10 cellular contexts compared by ENCODE assay signal in genomic region chr9:130939405-130939941, GRCh38. TPM values are rescaled to one million over a fixed set of nuclear protein-coding genes. Genes with fewer than 3 reads are reported as not detected.
DNase-seq lines count a peak whose midpoint lies in the region; ATAC-seq, FAIRE-seq and TF ChIP-seq lines count a peak whose summit lies in the region.
"Had no signal": no experiment of that assay in that cellular context is flagged by ENCODE, and none has a peak within 500 bp of the region (broad histone marks: within the 10 kb centered on the region; RNA-seq: fewer than 3 reads in every experiment).

No MANE protein-coding gene starts in this region.

- peak overlapping the region; percentile 84; the same call in 1 of the 2 replicates for H3K4me2 ChIP-seq in GM12878 (ENCODE audit: control insufficient read depth, insufficient read depth)

- peak; percentile 20 for DNase-seq in Right ventricle myocardium inferior (ENCODE audit: missing footprints)
- DNase-seq in cardiac septum (ENCODE audit: low spot score) = no peak
- no peak for DNase-seq in GM12878 (ENCODE audit: low read depth, low spot score)
- peak in 1 of 2 donors; percentile 58 for DNase-seq in left lung
- DNase-seq in upper lobe of right lung = no peak
- DNase-seq in T-helper 2 cell treated with Interferon-gamma antibody and Interleukin-4, amounts not matched to agents 5 μg/mL and 100 μg/mL, for 36 hours (ENCODE audit: low spot score) = no peak

- H3K79me2 ChIP-seq in GM12878 (ENCODE audit: control insufficient read depth, insufficient read depth, low read length) = no peaks in the 10 kb centered on the region

- H3K27me3 ChIP-seq in GM12878 (replicated peaks in 1 of 2; ENCODE audit: control insufficient read depth in 2 of 2, insufficient read depth in 2 of 2, low read length in 1 of 2) (peaks cover 6 to 21% of the 10 kb centered on the region in 2 experiments), left lung (peaks cover 44 to 96% of the 10 kb centered on the region in 2 donors), upper lobe of right lung (peaks cover 81% of the 10 kb centered on the region)

- CTCF ChIA-PET in GM12878 (lab: Yijun Ruan, JAX) = interaction anchor here (1.0 to 1.4 kb wide), 3 partner anchors 69 to 238 kb away, joined by 3 to 11 read pairs (median 3); no protein-coding TSS in a partner anchor

- FAIRE-seq in GM12878 (lab: Jason Lieb, UNC) = no peak

- H3K4me1 ChIP-seq in GM12878 (ENCODE audit: control insufficient read depth, insufficient read depth, low read length) (no peaks in the 10 kb centered on the region; the same call in 1 of the 2 replicates), left lung (peaks cover 0 to 37% of the 10 kb centered on the region in 2 donors), upper lobe of right lung (peaks cover 17% of the 10 kb centered on the region)

- TF ChIP-seq CTCF in GM12878 (IDR thresholded peaks at IDR 0.05 in 2 of 3, conservative IDR thresholded peaks at IDR 0.05 in 1 of 3; ENCODE audit: control insufficient read depth in 2 of 3, extremely low read depth in 1 of 3, insufficient read depth in 1 of 3, low read depth in 3 of 3, low read length in 3 of 3) (no peak), left lung (IDR thresholded peaks at IDR 0.05) (no peak), upper lobe of right lung (IDR thresholded peaks at IDR 0.05) (no peak)

- H3K9me3 ChIP-seq in GM12878 (replicated peaks; ENCODE audit: control insufficient read depth, insufficient read depth, low read length) (no peaks in the 10 kb centered on the region), left lung (no peaks in the 10 kb centered on the region), upper lobe of right lung (no peaks in the 10 kb centered on the region)

- no peak for ATAC-seq in Right ventricle myocardium inferior
- 0 out of 3 replicates have a peak, but pooled peaks have one; percentile 22 for ATAC-seq in GM12878
- ATAC-seq in left lung = no peak
- no peak for ATAC-seq in upper lobe of right lung
- ATAC-seq in GM19452 (IDR thresholded peaks at IDR 0.05; ENCODE audit: unreplicated experiment) = no peak
- no peak for ATAC-seq in GM21737 (IDR thresholded peaks at IDR 0.05; ENCODE audit: unreplicated experiment)

- no peaks in the 10 kb centered on the region for H3K36me3 ChIP-seq in GM12878 (ENCODE audit: control insufficient read depth in 2 of 2, insufficient read depth in 2 of 2, low read length in 1 of 2)
- H3K36me3 ChIP-seq in left lung = no peaks in the 10 kb centered on the region
- H3K36me3 ChIP-seq in upper lobe of right lung = no peaks in the 10 kb centered on the region

- no peaks in the 10 kb centered on the region for H3K9me3 Mint-ChIP-seq in T-helper 2 cell treated with Interferon-gamma antibody and Interleukin-4, amounts not matched to agents 5 μg/mL and 100 μg/mL, for 36 hours

- peaks cover 6% of the 10 kb centered on the region; the same call in 1 of the 2 replicates for H4K20me1 ChIP-seq in GM12878 (ENCODE audit: control insufficient read depth, insufficient read depth)

- TF ChIP-seq EP300 in GM12878 (IDR thresholded peaks at IDR 0.05; ENCODE audit: borderline replicate concordance in 1 of 2, control insufficient read depth in 1 of 2, low read depth in 2 of 2, low read length in 2 of 2) = no peak

- no peak overlapping the region for H3K27ac Mint-ChIP-seq in T-helper 2 cell treated with Interferon-gamma antibody and Interleukin-4, amounts not matched to agents 5 μg/mL and 100 μg/mL, for 36 hours

- SMC1A ChIA-PET in GM12878 (lab: Charles Lee; ENCODE audit: uncharacterized antibody, unreplicated experiment) = no interaction called here

- no peak overlapping the region for H3K4me3 Mint-ChIP-seq in T-helper 2 cell treated with Interferon-gamma antibody and Interleukin-4, amounts not matched to agents 5 μg/mL and 100 μg/mL, for 36 hours

- H3K4me3 ChIP-seq in GM12878 = peak overlapping the region; percentile 82; the same call in 1 of the 2 replicates
- H3K4me3 ChIP-seq in left lung = peak overlapping the region; percentile 37 to 42
- peak overlapping the region; percentile 41 for H3K4me3 ChIP-seq in upper lobe of right lung
- H3K4me3 ChIP-seq: lung had no signal

- H2AFZ ChIP-seq in GM12878 (ENCODE audit: control insufficient read depth, low read depth, low read length) = no peak overlapping the region

- TF ChIP-seq RAD21 in GM12878 (IDR thresholded peaks at IDR 0.05; ENCODE audit: insufficient read depth, low read depth, low read length) = no peak

- no peak overlapping the region for H3K9ac ChIP-seq in GM12878 (ENCODE audit: control insufficient read depth, insufficient read depth, low read length)

- no peak for TF ChIP-seq POLR2A in GM12878 (IDR thresholded peaks at IDR 0.05; ENCODE audit: low read depth, low read length)

- BruUV-seq in GM12878 (replicated peaks; lab: Mats Ljungman, UMichigan) = no TSS peak

- no peak overlapping the region for H3K27ac ChIP-seq in GM12878 (ENCODE audit: control insufficient read depth, insufficient read depth)
- H3K27ac ChIP-seq in left lung = no peak overlapping the region
- H3K27ac ChIP-seq in upper lobe of right lung = no peak overlapping the region

- peaks cover 5% of the 10 kb centered on the region for H3K4me1 Mint-ChIP-seq in T-helper 2 cell treated with Interferon-gamma antibody and Interleukin-4, amounts not matched to agents 5 μg/mL and 100 μg/mL, for 36 hours (ENCODE audit: low read depth)

- POLR2A ChIA-PET in GM12878 (lab: Charles Lee) = no interaction called here

- RAD21 ChIA-PET in GM12878 (lab: Charles Lee; ENCODE audit: unreplicated experiment) = no interaction called here

- intact Hi-C loops in Right ventricle myocardium inferior (cut with DNase I) (loop anchor here (2.0 to 10.0 kb wide), 2 partner anchors 105 to 231 kb away; no protein-coding TSS in a partner anchor), cardiac septum (cut with DNase I) (loop anchor here (2.0 kb wide), 1 partner anchor 75 kb away; no protein-coding TSS in a partner anchor), GM12878 (cut with micrococcal nuclease; ENCODE audit: unreplicated experiment) (loop anchor here (10.0 kb wide), 1 partner anchor 105 kb away; no protein-coding TSS in a partner anchor), left lung (cut with DNase I) (no loop called here), upper lobe of right lung (cut with DNase I) (no loop called here)

- H3K27me3 Mint-ChIP-seq in T-helper 2 cell treated with Interferon-gamma antibody and Interleukin-4, amounts not matched to agents 5 μg/mL and 100 μg/mL, for 36 hours (ENCODE audit: low read depth) = peaks cover 55% of the 10 kb centered on the region

- no peaks in the 10 kb centered on the region for H3K36me3 Mint-ChIP-seq in T-helper 2 cell treated with Interferon-gamma antibody and Interleukin-4, amounts not matched to agents 5 μg/mL and 100 μg/mL, for 36 hours (ENCODE audit: low read depth)

- WGBS in GM12878 (ENCODE audit: insufficient coverage, insufficient replicate concordance, low lambda C conversion rate, missing lambda C conversion rate) = under 1% methylated on average over 67 of the region's 69 CpGs

- in situ Hi-C loops in GM12878 (cut with MboI) = no loop called here

TF ChIP-seq in GM12878, 131 proteins besides CTCF, POLR2A, EP300 and RAD21 (continues in another document):
- TF ChIP-seq POLR2AphosphoS5 (IDR thresholded peaks at IDR 0.05; ENCODE audit: low read length) (no peak), RB1 (IDR thresholded peaks at IDR 0.05; ENCODE audit: borderline replicate concordance) (no peak), SREBF2 (IDR thresholded peaks at IDR 0.05; ENCODE audit: low read length) (no peak), POLR2AphosphoS2 (IDR thresholded peaks at IDR 0.05; ENCODE audit: low read depth, low read length) (no peak), TCF3 (IDR thresholded peaks at IDR 0.05; ENCODE audit: borderline replicate concordance, insufficient read depth, low read depth, low read length) (no peak)

RNA-seq across cellular contexts. Expression of gene FIBCD1, which starts 0.4 kb away (rescaled TPM):
- total RNA-seq in Right ventricle myocardium inferior = 0.57 TPM
- total RNA-seq in cardiac septum = 0.54 TPM
- total RNA-seq in GM12878 (2013; cell fraction: nucleolus; rRNA removed) = not detected in 2 replicates
- 2.5 TPM in 1 of 2 replicates, not detected in the other for total RNA-seq in GM12878 (2014; rRNA removed)
- total RNA-seq in GM12878 (2014; rRNA removed; fragmentation: Illumina TruSeq; extraction: Trizol) = not detected in 2 replicates
- 0.08 and 0.95 TPM in 2 replicates for total RNA-seq in GM12878 (2021)
- not detected for polyA plus RNA-seq in GM12878 (2011; ENCODE audit: low read depth)
- polyA plus RNA-seq in GM12878 (2011; rRNA removed) = 0.07 TPM in 1 of 2 replicates, not detected in the other
- 0.32 and 0.36 TPM in 2 replicates for polyA plus RNA-seq in GM12878 (2011; cell fraction: cytosol; rRNA removed)
- polyA plus RNA-seq in GM12878 (2011; cell fraction: nucleus; rRNA removed) = 0.13 and 0.45 TPM in 2 replicates
- polyA plus RNA-seq in GM12878 (2012) = not detected in 2 replicates
- not detected in 2 replicates for polyA plus RNA-seq in GM12878 (2014; fragmentation: Illumina TruSeq; extraction: Trizol)
- not detected for polyA plus RNA-seq in GM12878 (2014; fragmentation: Nextera tagmentation; extraction: Ambion mirVana)
- 0.04 and 0.41 TPM in 2 replicates for polyA plus RNA-seq in GM12878 (2014; rRNA removed)
- polyA plus RNA-seq in GM12878 (2016; fragmentation: Nextera tagmentation; extraction: Ambion mirVana) = under 1 TPM in 1 of 2 experiments, not detected in 1; 0.44 TPM
- polyA minus RNA-seq in GM12878 (2011; rRNA and poly(A)+ RNA removed) = not detected in 2 replicates
- polyA minus RNA-seq in GM12878 (2011; cell fraction: cytosol; rRNA and poly(A)+ RNA removed) = 0.40 TPM in 1 of 2 replicates, not detected in the other
- not detected in 2 replicates for polyA minus RNA-seq in GM12878 (2011; cell fraction: nucleus; rRNA and poly(A)+ RNA removed)
- 10 to 100 TPM in 1 of 2 donors, 1 to 10 TPM in 1; 2.5 to 11.4 TPM for total RNA-seq in left lung
- 2.7 TPM for total RNA-seq in upper lobe of right lung

RNA-seq across cellular contexts. Expression of gene QRFP, which starts 42.9 kb away (rescaled TPM):
- total RNA-seq in Right ventricle myocardium inferior = not detected
- total RNA-seq in cardiac septum = not detected
- total RNA-seq in GM12878 (2013; cell fraction: nucleolus; rRNA removed) = not detected in 2 replicates
- not detected in 2 replicates for total RNA-seq in GM12878 (2014; rRNA removed)
- not detected in 2 replicates for total RNA-seq in GM12878 (2014; rRNA removed; fragmentation: Illumina TruSeq; extraction: Trizol)
- total RNA-seq in GM12878 (2021) = not detected in 2 replicates
- not detected for polyA plus RNA-seq in GM12878 (2011; ENCODE audit: low read depth)
- polyA plus RNA-seq in GM12878 (2011; rRNA removed) = not detected in 2 replicates
- not detected in 2 replicates for polyA plus RNA-seq in GM12878 (2011; cell fraction: cytosol; rRNA removed)
- polyA plus RNA-seq in GM12878 (2011; cell fraction: nucleus; rRNA removed) = not detected in 2 replicates
- polyA plus RNA-seq in GM12878 (2012) = 0.12 and 0.14 TPM in 2 replicates
- polyA plus RNA-seq in GM12878 (2014; fragmentation: Illumina TruSeq; extraction: Trizol) = not detected in 2 replicates
- polyA plus RNA-seq in GM12878 (2014; fragmentation: Nextera tagmentation; extraction: Ambion mirVana) = not detected
- not detected in 2 replicates for polyA plus RNA-seq in GM12878 (2014; rRNA removed)
- polyA plus RNA-seq in GM12878 (2016; fragmentation: Nextera tagmentation; extraction: Ambion mirVana) = not detected
- polyA minus RNA-seq in GM12878 (2011; rRNA and poly(A)+ RNA removed) = not detected in 2 replicates
- not detected in 2 replicates for polyA minus RNA-seq in GM12878 (2011; cell fraction: cytosol; rRNA and poly(A)+ RNA removed)
- polyA minus RNA-seq in GM12878 (2011; cell fraction: nucleus; rRNA and poly(A)+ RNA removed) = not detected in 2 replicates
- total RNA-seq in left lung = under 1 TPM in 1 of 2 donors, not detected in 1; 0.16 TPM
- not detected for total RNA-seq in upper lobe of right lung
- total RNA-seq: lung, subcutaneous adipose tissue had no signal

Comparison
In these comparisons a context has a peak if more than half of its experiments do, and no peak if none do; other contexts are left out.
1. intact Hi-C loops: an anchor here in Right ventricle myocardium inferior (2.0 to 10.0 kb wide), cardiac septum (2.0 kb wide) and GM12878 (10.0 kb wide); none called in left lung and upper lobe of right lung.